In the genomic region with DNA sequence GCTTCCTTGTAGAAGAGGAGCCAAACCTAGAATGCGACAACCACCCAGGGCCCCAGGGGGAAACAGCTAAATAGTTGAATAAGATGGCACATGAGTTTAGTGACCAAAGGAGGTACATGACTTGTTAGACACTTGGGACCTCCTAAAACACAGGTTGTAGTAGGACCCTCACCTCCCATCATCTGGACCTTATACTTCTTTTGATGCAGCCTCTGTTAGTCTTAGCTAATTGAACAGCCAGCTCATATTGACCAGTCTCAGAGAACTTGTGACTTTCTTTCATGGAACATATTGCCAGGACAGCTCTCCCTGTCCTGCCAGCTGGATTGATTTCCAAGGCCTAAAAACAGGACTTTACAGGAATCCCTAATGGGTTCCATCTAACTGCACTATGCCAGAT, we compare ENCODE assay signal across 1 cellular context.
TF ChIP-seq lines count a peak whose summit lies in the region.

No MANE protein-coding gene starts in this region.

TF ChIP-seq in SK-N-SH, 30 proteins besides CTCF, POLR2A, EP300 and RAD21 (continued from another document):
- no peak for TF ChIP-seq FOXJ3 (CRISPR knock-in tag; IDR thresholded peaks at IDR 0.05)
- TF ChIP-seq, protein P1, sequence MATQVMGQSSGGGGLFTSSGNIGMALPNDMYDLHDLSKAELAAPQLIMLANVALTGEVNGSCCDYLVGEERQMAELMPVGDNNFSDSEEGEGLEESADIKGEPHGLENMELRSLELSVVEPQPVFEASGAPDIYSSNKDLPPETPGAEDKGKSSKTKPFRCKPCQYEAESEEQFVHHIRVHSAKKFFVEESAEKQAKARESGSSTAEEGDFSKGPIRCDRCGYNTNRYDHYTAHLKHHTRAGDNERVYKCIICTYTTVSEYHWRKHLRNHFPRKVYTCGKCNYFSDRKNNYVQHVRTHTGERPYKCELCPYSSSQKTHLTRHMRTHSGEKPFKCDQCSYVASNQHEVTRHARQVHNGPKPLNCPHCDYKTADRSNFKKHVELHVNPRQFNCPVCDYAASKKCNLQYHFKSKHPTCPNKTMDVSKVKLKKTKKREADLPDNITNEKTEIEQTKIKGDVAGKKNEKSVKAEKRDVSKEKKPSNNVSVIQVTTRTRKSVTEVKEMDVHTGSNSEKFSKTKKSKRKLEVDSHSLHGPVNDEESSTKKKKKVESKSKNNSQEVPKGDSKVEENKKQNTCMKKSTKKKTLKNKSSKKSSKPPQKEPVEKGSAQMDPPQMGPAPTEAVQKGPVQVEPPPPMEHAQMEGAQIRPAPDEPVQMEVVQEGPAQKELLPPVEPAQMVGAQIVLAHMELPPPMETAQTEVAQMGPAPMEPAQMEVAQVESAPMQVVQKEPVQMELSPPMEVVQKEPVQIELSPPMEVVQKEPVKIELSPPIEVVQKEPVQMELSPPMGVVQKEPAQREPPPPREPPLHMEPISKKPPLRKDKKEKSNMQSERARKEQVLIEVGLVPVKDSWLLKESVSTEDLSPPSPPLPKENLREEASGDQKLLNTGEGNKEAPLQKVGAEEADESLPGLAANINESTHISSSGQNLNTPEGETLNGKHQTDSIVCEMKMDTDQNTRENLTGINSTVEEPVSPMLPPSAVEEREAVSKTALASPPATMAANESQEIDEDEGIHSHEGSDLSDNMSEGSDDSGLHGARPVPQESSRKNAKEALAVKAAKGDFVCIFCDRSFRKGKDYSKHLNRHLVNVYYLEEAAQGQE (IDR thresholded peaks at IDR 0.05; ENCODE audit: low read depth, low read length) = no peak
- TF ChIP-seq FOSL2 (IDR thresholded peaks at IDR 0.05; ENCODE audit: borderline replicate concordance, low read depth) = no peak
- TF ChIP-seq SIN3A (IDR thresholded peaks at IDR 0.05; ENCODE audit: borderline replicate concordance, low read depth, low read length) = no peak
- TF ChIP-seq RFX5 (IDR thresholded peaks at IDR 0.05; ENCODE audit: low read length) = no peak
- TF ChIP-seq TEAD4 (IDR thresholded peaks at IDR 0.05; ENCODE audit: borderline replicate concordance, insufficient read depth) = no peak
- no peak for TF ChIP-seq SMC3 (IDR thresholded peaks at IDR 0.05; ENCODE audit: low read depth, low read length)
- no peak for TF ChIP-seq JUND (IDR thresholded peaks at IDR 0.05)
- no peak for TF ChIP-seq NRF1 (IDR thresholded peaks at IDR 0.05; ENCODE audit: low read depth, low read length)
